33 cellular contexts compared by ENCODE assay signal in the genomic region with DNA sequence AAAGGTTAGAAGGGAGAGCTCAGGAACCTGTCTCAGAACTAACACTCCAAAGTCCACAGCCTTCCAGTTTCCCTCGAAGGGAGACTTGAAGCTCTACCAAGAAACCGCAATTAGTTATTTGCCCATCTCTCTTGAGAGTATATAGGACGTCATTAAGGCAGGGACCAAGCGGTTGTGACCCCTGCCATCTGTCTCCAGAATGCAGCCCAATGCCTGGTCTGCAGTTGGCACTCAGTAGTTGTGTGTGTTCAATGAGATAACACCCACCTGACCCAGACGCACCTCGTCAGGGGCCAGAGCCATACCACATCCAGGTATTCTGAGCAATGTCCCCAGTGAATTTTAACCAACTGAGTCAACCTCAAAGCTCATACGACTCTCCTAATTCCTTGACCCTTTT.
A peak's percentile ranks its signal among the peaks of the same experiment; 100 is the strongest.
DNase-seq lines count a peak whose midpoint lies in the region; ATAC-seq, FAIRE-seq and TF ChIP-seq lines count a peak whose summit lies in the region.
"Had no signal": no experiment of that assay in that cellular context is flagged by ENCODE, and none has a peak within 500 bp of the region (broad histone marks: within the 10 kb centered on the region; RNA-seq: fewer than 3 reads in every experiment).

No MANE protein-coding gene starts in this region.

- CTCF ChIA-PET in HepG2 (lab: Yijun Ruan, JAX; ENCODE audit: low intra/inter-chr PET ratio, low total read pairs): no interaction called here

- no peaks in the 10 kb centered on the region for H3K79me2 ChIP-seq in HepG2 (ENCODE audit: insufficient read depth, low read length)

- 32% methylated on average over 5 of the region's 7 CpGs for WGBS in HepG2 (ENCODE audit: low lambda C conversion rate)
- 82% methylated on average over 3 of the region's 7 CpGs for WGBS in right lobe of liver (ENCODE audit: insufficient coverage, low coverage, low lambda C conversion rate, missing lambda C conversion rate)
- WGBS in esophagus muscularis mucosa: 95% methylated on average over 7 of the region's 7 CpGs
- 87 to 96% methylated on average over 7 of the region's 7 CpGs for WGBS in lung, 2 donors

- H3K27me3 ChIP-seq in HepG2 (ENCODE audit: control insufficient read depth in 1 of 2, insufficient read depth in 2 of 2, low read length in 2 of 2): peaks cover 0 to 32% of the 10 kb centered on the region in 2 experiments; a peak in 3 of 5 replicates
- no peaks in the 10 kb centered on the region for H3K27me3 ChIP-seq in right lobe of liver
- H3K27me3 ChIP-seq in esophagus muscularis mucosa: no peaks in the 10 kb centered on the region
- H3K27me3 ChIP-seq in lung (ENCODE audit: control insufficient read depth, insufficient read depth): no peaks in the 10 kb centered on the region
- H3K27me3 ChIP-seq: BE2C; BLaER1; BLaER1 treated with 17β-estradiol and CSF1 and Interleukin-3, amounts not matched to agents 10 nM and 100 nM had no signal

- H3K4me2 ChIP-seq in HepG2 (ENCODE audit: low read depth, low read length): no peak overlapping the region
- H3K4me2 ChIP-seq: A549; BLaER1; BLaER1 treated with 17β-estradiol and CSF1 and Interleukin-3, amounts not matched to agents 10 nM and 100 nM had no signal

- TF ChIP-seq RAD21 in HepG2 (CRISPR knock-in tag; IDR thresholded peaks at IDR 0.05): no peak

- no TSS peak for BruUV-seq in HepG2 (replicated peaks; lab: Mats Ljungman, UMichigan)

- H3K4me3 ChIP-seq in HepG2 (replicated peaks in 1 of 3; ENCODE audit: insufficient read depth in 1 of 3, low read depth in 2 of 3, low read length in 3 of 3) (no peak overlapping the region), right lobe of liver (no peak overlapping the region), esophagus muscularis mucosa (no peak overlapping the region), lung (no peak overlapping the region)
- H3K4me3 ChIP-seq: A549; BLaER1; BLaER1 treated with 17β-estradiol and CSF1 and Interleukin-3, amounts not matched to agents 10 nM and 100 nM had no signal

- TF ChIP-seq CTCF in HepG2 (CRISPR knock-in tag; IDR thresholded peaks at IDR 0.05) (no peak), right lobe of liver (IDR thresholded peaks at IDR 0.05) (no peak), esophagus muscularis mucosa (IDR thresholded peaks at IDR 0.05) (no peak), lung (IDR thresholded peaks at IDR 0.05; ENCODE audit: control extremely low read depth, extremely low read depth) (no peak)

- POLR2A ChIA-PET in HepG2 (lab: Yijun Ruan, JAX): no interaction called here

- no peak for ATAC-seq in HepG2
- no peak for ATAC-seq in right lobe of liver
- no peak for ATAC-seq in lung (ENCODE audit: insufficient read depth, low FRiP score)
- no peak for ATAC-seq in HG03039 (IDR thresholded peaks at IDR 0.05; ENCODE audit: unreplicated experiment)
- ATAC-seq: A549; CD8-positive, alpha-beta T cell had no signal

- no peak for FAIRE-seq in HepG2 (lab: Jason Lieb, UNC)
- FAIRE-seq: A204.1, A549, D721Med had no signal

- in situ Hi-C loops in HepG2 (cut with HindIII; ENCODE audit: extremely low pct_ligation_motif_present, low pct_unique_long_range_greater_than_20kb): no loop called here

- no peak for DNase-seq in HepG2 (ENCODE audit: low spot score)
- DNase-seq in right lobe of liver: no peak
- peak; percentile 55 for DNase-seq in esophagus muscularis mucosa (ENCODE audit: extremely low spot score)
- peak; percentile 10 for DNase-seq in lung (ENCODE audit: low spot score)
- DNase-seq in NCI-H2227 treated with DMSO at 0.1 percent for 48 hours (lab: John Stamatoyannopoulos, UW): no peak
- DNase-seq: 8988T; ACHN; AML-193; BE2C; C1 segment of cervical spinal cord; Caco-2; Calu3; CD4-positive, alpha-beta memory T cell; CD4-positive, alpha-beta T cell; CD4-positive, CD25-positive, alpha-beta regulatory T cell; CD8-positive, alpha-beta memory T cell; CD8-positive, alpha-beta T cell; COR-L47; DMS 273 treated with DMSO at 0.1 percent for 48 hours; DMS153; DMS53; DMS79; DMS79 treated with DMSO at 0.1 percent for 48 hours; DND-41; EL had no signal

- TF ChIP-seq EP300 in HepG2 (IDR thresholded peaks at IDR 0.05; ENCODE audit: low read depth in 2 of 2, low read length in 2 of 2): no peak
- no peak for TF ChIP-seq EP300 in HepG2 (CRISPR knock-in tag; IDR thresholded peaks at IDR 0.05; ENCODE audit: borderline replicate concordance)
- TF ChIP-seq EP300 in esophagus muscularis mucosa (IDR thresholded peaks at IDR 0.05): no peak

- intact Hi-C loops in HepG2 (cut with micrococcal nuclease; ENCODE audit: unreplicated experiment) (no loop called here), right lobe of liver (cut with DNase I) (no loop called here), esophagus muscularis mucosa (cut with DNase I) (no loop called here)

- no peaks in the 10 kb centered on the region for H3K9me3 ChIP-seq in HepG2 (ENCODE audit: low read length)
- no peaks in the 10 kb centered on the region for H3K9me3 ChIP-seq in right lobe of liver
- no peaks in the 10 kb centered on the region for H3K9me3 ChIP-seq in esophagus muscularis mucosa
- H3K9me3 ChIP-seq in lung (ENCODE audit: control insufficient read depth in 2 of 2, insufficient read depth in 1 of 2, low read length in 1 of 2): no peaks in the 10 kb centered on the region
- H3K9me3 ChIP-seq: BE2C; BLaER1; BLaER1 treated with 17β-estradiol and CSF1 and Interleukin-3, amounts not matched to agents 10 nM and 100 nM; Caco-2 had no signal

- TF ChIP-seq POLR2A in HepG2 (IDR thresholded peaks at IDR 0.05; ENCODE audit: insufficient read depth in 1 of 2, low read depth in 2 of 2, low read length in 2 of 2) (no peak), right lobe of liver (IDR thresholded peaks at IDR 0.05) (no peak), esophagus muscularis mucosa (IDR thresholded peaks at IDR 0.05; ENCODE audit: low read depth) (no peak)

- no peaks in the 10 kb centered on the region for H4K20me1 ChIP-seq in HepG2 (ENCODE audit: insufficient read depth, low read length)
- H4K20me1 ChIP-seq: BLaER1; BLaER1 treated with 17β-estradiol and CSF1 and Interleukin-3, amounts not matched to agents 10 nM and 100 nM had no signal

- H2AFZ ChIP-seq in HepG2 (ENCODE audit: low read length): no peak overlapping the region

- peaks cover 10% of the 10 kb centered on the region; the same call in 1 of the 2 replicates for H3K4me1 ChIP-seq in HepG2 (ENCODE audit: insufficient read depth, low read length)
- no peaks in the 10 kb centered on the region for H3K4me1 ChIP-seq in right lobe of liver
- no peaks in the 10 kb centered on the region for H3K4me1 ChIP-seq in esophagus muscularis mucosa
- H3K4me1 ChIP-seq in lung (ENCODE audit: control insufficient read depth in 2 of 2, insufficient read depth in 2 of 2, low read length in 2 of 2): no peaks in the 10 kb centered on the region
- H3K4me1 ChIP-seq: A549, Caco-2 had no signal

- no peak overlapping the region for H3K9ac ChIP-seq in HepG2 (ENCODE audit: insufficient read depth, low read depth, low read length)
- H3K9ac ChIP-seq: BLaER1; BLaER1 treated with 17β-estradiol and CSF1 and Interleukin-3, amounts not matched to agents 10 nM and 100 nM had no signal

- no peak overlapping the region for H3K27ac ChIP-seq in HepG2 (ENCODE audit: extremely low read length, insufficient read depth, low read length)
- H3K27ac ChIP-seq in right lobe of liver: no peak overlapping the region
- H3K27ac ChIP-seq in esophagus muscularis mucosa (replicated peaks in 1 of 4): no peak overlapping the region
- no peak overlapping the region for H3K27ac ChIP-seq in lung (ENCODE audit: low read depth in 1 of 2, low read length in 1 of 2)
- H3K27ac ChIP-seq: 22Rv1; A549; BLaER1; BLaER1 treated with 17β-estradiol and CSF1 and Interleukin-3, amounts not matched to agents 10 nM and 100 nM; C4-2B had no signal

- H3K36me3 ChIP-seq in HepG2 (replicated peaks in 1 of 2; ENCODE audit: control insufficient read depth in 1 of 2, insufficient read depth in 2 of 2, low read length in 2 of 2): no peaks in the 10 kb centered on the region
- H3K36me3 ChIP-seq in right lobe of liver: no peaks in the 10 kb centered on the region
- H3K36me3 ChIP-seq in esophagus muscularis mucosa: no peaks in the 10 kb centered on the region
- no peaks in the 10 kb centered on the region for H3K36me3 ChIP-seq in lung (ENCODE audit: control insufficient read depth in 2 of 2, insufficient read depth in 2 of 2, low read length in 2 of 2)
- H3K36me3 ChIP-seq: BE2C; BLaER1; BLaER1 treated with 17β-estradiol and CSF1 and Interleukin-3, amounts not matched to agents 10 nM and 100 nM had no signal

TF ChIP-seq in HepG2, 621 proteins besides CTCF, POLR2A, EP300 and RAD21:
- TF ChIP-seq CREB1 (IDR thresholded peaks at IDR 0.05) (0 out of 2 replicates have a peak, but pooled peaks have one; percentile 5), CREB1 (CRISPR knock-in tag; IDR thresholded peaks at IDR 0.05) (no peak)
- TF ChIP-seq, protein P1, sequence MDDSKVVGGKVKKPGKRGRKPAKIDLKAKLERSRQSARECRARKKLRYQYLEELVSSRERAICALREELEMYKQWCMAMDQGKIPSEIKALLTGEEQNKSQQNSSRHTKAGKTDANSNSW (CRISPR knock-in tag; IDR thresholded peaks at IDR 0.05; ENCODE audit: borderline replicate concordance): no peak
TF ChIP-seq in HepG2: peak in this region for 1.

Comparison
In these comparisons a context has a peak if more than half of its experiments do, and no peak if none do; other contexts are left out.
1. DNase-seq: peak in esophagus muscularis mucosa (single experiment) and lung (single experiment); none in HepG2 (single experiment), right lobe of liver (0 of 3) and NCI-H2227 treated with DMSO at 0.1 percent for 48 hours (single experiment).